8 cellular contexts compared by ENCODE assay signal in the genomic region with DNA sequence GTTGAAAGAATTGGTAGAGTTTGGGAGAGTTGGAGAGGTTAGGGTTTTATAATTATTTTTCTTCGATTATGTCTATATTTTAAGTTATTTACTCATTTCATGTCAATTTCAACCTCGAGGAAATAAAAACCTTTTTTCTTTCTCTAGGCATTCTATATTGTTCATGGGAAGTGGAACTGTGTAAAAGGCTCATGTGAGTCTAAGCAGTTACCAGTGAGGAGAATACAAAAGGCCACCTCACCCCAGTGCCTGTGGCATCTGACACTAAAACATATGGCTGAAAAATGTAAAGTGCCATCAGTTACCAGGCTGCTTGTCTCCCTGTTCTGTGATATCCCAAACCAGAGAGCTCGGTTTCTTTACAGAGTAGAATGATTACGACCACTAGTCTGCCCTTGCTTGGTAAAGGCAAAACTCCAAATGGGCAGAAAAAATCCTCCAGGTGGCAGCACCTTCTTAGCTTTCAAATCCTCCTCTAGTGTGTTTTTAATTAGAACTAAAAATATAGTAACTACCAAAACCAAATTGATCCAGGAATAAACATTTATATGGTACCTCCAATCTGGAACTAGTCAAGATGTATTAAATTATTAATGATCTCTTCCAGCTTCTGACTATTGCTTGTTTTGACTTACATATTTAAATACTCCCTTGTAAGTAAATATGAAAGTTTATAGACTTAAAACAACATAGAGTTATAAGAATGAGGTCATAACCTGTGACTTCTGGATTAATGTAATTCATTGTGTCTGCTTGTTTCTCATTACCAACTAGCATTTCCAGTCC.
DNase-seq lines count a peak whose midpoint lies in the region; TF ChIP-seq lines count a peak whose summit lies in the region.

No MANE protein-coding gene starts in this region.

- TF ChIP-seq CTCF in H9 (conservative IDR thresholded peaks at IDR 0.05) (peak; percentile 90), SK-N-SH (IDR thresholded peaks at IDR 0.05) (peak; percentile 88), epithelial cell of proximal tubule (conservative IDR thresholded peaks at IDR 0.05; ENCODE audit: low read depth, low read length) (peak; percentile 85), neural progenitor cell (IDR thresholded peaks at IDR 0.05) (peak; percentile 92)

- DNase-seq in A172 (ENCODE audit: low spot score) (peak; percentile 62), G401 (ENCODE audit: low spot score) (peak; percentile 59), H9 (peak; percentile 61), NCI-H1092 (lab: John Stamatoyannopoulos, UW) (peak; percentile 69), SK-N-SH (peak; percentile 23), epithelial cell of proximal tubule (ENCODE audit: low read depth) (peak; percentile 47), neural progenitor cell (ENCODE audit: low spot score) (peak; percentile 74)
- DNase-seq in effector CD4-positive, alpha-beta T cell, result no peak

- POLR2A ChIA-PET in SK-N-SH (lab: Yijun Ruan, JAX), result no interaction called here

- H3K4me1 ChIP-seq in H9 (ENCODE audit: insufficient read depth, low read length) (no peaks in the 10 kb centered on the region), SK-N-SH (ENCODE audit: control insufficient read depth in 1 of 2, insufficient read depth in 2 of 2, low read depth in 1 of 2, low read length in 1 of 2) (no peaks in the 10 kb centered on the region), neural progenitor cell (peaks cover 4% of the 10 kb centered on the region)

- H2BK5ac ChIP-seq in H9 (ENCODE audit: insufficient read length, low read length), result no peak overlapping the region

- H3K4me3 Mint-ChIP-seq in H9 (no peak overlapping the region), neural progenitor cell (no peak overlapping the region)

- H3K4me1 Mint-ChIP-seq in H9 (peaks cover 5% of the 10 kb centered on the region in 2 experiments; a peak in 2 of 4 replicates), neural progenitor cell (peaks cover 8% of the 10 kb centered on the region)

- H2BK20ac ChIP-seq in H9 (ENCODE audit: low read depth, low read length, poor library complexity, severe bottlenecking), result no peak overlapping the region

- H3K27ac ChIP-seq in H9 (ENCODE audit: insufficient read length, low read depth, low read length) (no peak overlapping the region), SK-N-SH (ENCODE audit: low read depth in 2 of 2, low read length in 1 of 2) (no peak overlapping the region), neural progenitor cell (no peak overlapping the region)

- no peaks in the 10 kb centered on the region for H4K20me1 ChIP-seq in H9 (ENCODE audit: control insufficient read depth, insufficient read depth, insufficient read length)
- H4K20me1 ChIP-seq in SK-N-SH (ENCODE audit: insufficient read depth), result no peaks in the 10 kb centered on the region
- H4K20me1 ChIP-seq in neural progenitor cell (ENCODE audit: low read depth), result no peaks in the 10 kb centered on the region

- H2BK12ac ChIP-seq in H9 (ENCODE audit: insufficient read length, low read depth, low read length), result no peak overlapping the region

- H3K4me2 ChIP-seq in H9 (ENCODE audit: insufficient read depth, insufficient read length, low read length) (no peak overlapping the region), SK-N-SH (no peak overlapping the region), neural progenitor cell (no peak overlapping the region)

- H3K4me3 ChIP-seq in SK-N-SH (ENCODE audit: low read depth in 2 of 2, low read length in 1 of 2), result no peak overlapping the region; a peak in 1 of 4 replicates
- H3K4me3 ChIP-seq in epithelial cell of proximal tubule (ENCODE audit: low read depth, low read length), result no peak overlapping the region
- H3K4me3 ChIP-seq in neural progenitor cell, result no peak overlapping the region

- no peak overlapping the region for H3K27ac Mint-ChIP-seq in H9
- H3K27ac Mint-ChIP-seq in neural progenitor cell, result no peak overlapping the region

- no peak overlapping the region for H3K56ac ChIP-seq in H9 (ENCODE audit: insufficient read length, low read depth, low read length)

- no peaks in the 10 kb centered on the region for H3K9me3 ChIP-seq in H9 (ENCODE audit: control insufficient read depth, low read depth, low read length)
- no peaks in the 10 kb centered on the region for H3K9me3 ChIP-seq in SK-N-SH
- H3K9me3 ChIP-seq in neural progenitor cell (ENCODE audit: low read depth), result no peaks in the 10 kb centered on the region

- no peak overlapping the region for H2BK120ac ChIP-seq in H9 (ENCODE audit: low read depth, low read length, poor library complexity, severe bottlenecking)

- H3K9me2 ChIP-seq in SK-N-SH, result no peaks in the 10 kb centered on the region

- CTCF ChIA-PET in SK-N-SH (lab: Yijun Ruan, JAX), result interaction anchor here (0.6 to 3.2 kb wide), 18 partner anchors 9 to 603 kb away, joined by 3 to 22 read pairs (median 4); no protein-coding TSS in a partner anchor

- H3K27me3 Mint-ChIP-seq in H9 (ENCODE audit: low read depth) (no peaks in the 10 kb centered on the region), neural progenitor cell (ENCODE audit: insufficient read depth, low read depth) (peaks cover 2% of the 10 kb centered on the region)

- no peak overlapping the region for H4K5ac ChIP-seq in H9 (ENCODE audit: insufficient read length, low read depth, low read length)

- no peaks in the 10 kb centered on the region for H3K79me1 ChIP-seq in H9 (ENCODE audit: insufficient read depth, low read depth, low read length, poor library complexity, severe bottlenecking)

- H3K79me2 ChIP-seq in H9 (ENCODE audit: insufficient read depth, low read length) (no peaks in the 10 kb centered on the region), SK-N-SH (ENCODE audit: insufficient read depth) (no peaks in the 10 kb centered on the region), neural progenitor cell (ENCODE audit: low read depth) (no peaks in the 10 kb centered on the region)

- no peak overlapping the region for H3K4ac ChIP-seq in H9 (ENCODE audit: low read depth, low read length)

- H3K9me3 Mint-ChIP-seq in H9, result no peaks in the 10 kb centered on the region
- no peaks in the 10 kb centered on the region for H3K9me3 Mint-ChIP-seq in neural progenitor cell

- H3K36me3 ChIP-seq in SK-N-SH (replicated peaks in 1 of 2; ENCODE audit: control insufficient read depth in 1 of 2, insufficient read depth in 2 of 2, low read length in 1 of 2), result no peaks in the 10 kb centered on the region
- H3K36me3 ChIP-seq in neural progenitor cell, result no peaks in the 10 kb centered on the region

- no peak overlapping the region for H2BK15ac ChIP-seq in H9 (ENCODE audit: low read depth, low read length)

- TF ChIP-seq RAD21 in SK-N-SH (IDR thresholded peaks at IDR 0.05; ENCODE audit: low read length), result peak; percentile 80

- in situ Hi-C loops in G401 (cut with HindIII; ENCODE audit: low sequenced_read_pairs), result loop anchor here (10.0 kb wide), 1 partner anchor 538 kb away; no protein-coding TSS in a partner anchor

- no peak overlapping the region for H3K14ac ChIP-seq in H9 (ENCODE audit: insufficient read depth, low read length)

- no CpG with 5 or more reads among the region's 4 CpGs for WGBS in H9 (ENCODE audit: extremely low coverage, insufficient read length, low lambda C conversion rate)
- WGBS in SK-N-SH (ENCODE audit: low lambda C conversion rate), result 2% methylated on average over 4 of the region's 4 CpGs

- no peak overlapping the region for H3T11ph ChIP-seq in H9 (ENCODE audit: low read length)

- H3K18ac ChIP-seq in H9 (ENCODE audit: insufficient read length, low read depth, low read length), result no peak overlapping the region

- H2AK5ac ChIP-seq in H9 (ENCODE audit: insufficient read length, low read length), result no peak overlapping the region

- H3K23ac ChIP-seq in H9 (ENCODE audit: insufficient read length, low read depth, low read length), result no peak overlapping the region

- no peak for TF ChIP-seq EP300 in SK-N-SH (IDR thresholded peaks at IDR 0.05; ENCODE audit: borderline replicate concordance in 1 of 2, low read depth in 1 of 2, low read length in 1 of 2)

- H3K36me3 Mint-ChIP-seq in H9 (ENCODE audit: insufficient read depth in 1 of 3, low read depth in 3 of 3), result no peaks in the 10 kb centered on the region
- no peaks in the 10 kb centered on the region for H3K36me3 Mint-ChIP-seq in neural progenitor cell

- no peak overlapping the region for H3K9ac ChIP-seq in H9 (ENCODE audit: extremely low read depth, insufficient read length, low read length)
- no peak overlapping the region for H3K9ac ChIP-seq in SK-N-SH
- no peak overlapping the region for H3K9ac ChIP-seq in neural progenitor cell

- no peaks in the 10 kb centered on the region for H3F3A ChIP-seq in SK-N-SH (replicated peaks; ENCODE audit: insufficient read depth)
- no peaks in the 10 kb centered on the region for H3F3A ChIP-seq in neural progenitor cell (ENCODE audit: low read depth)

- no peaks in the 10 kb centered on the region for H3K23me2 ChIP-seq in H9 (ENCODE audit: insufficient read length, low read depth, low read length, poor library complexity, severe bottlenecking)

- no peak overlapping the region for H4K91ac ChIP-seq in H9 (ENCODE audit: insufficient read length, low read depth, low read length)

- H4K8ac ChIP-seq in H9 (replicated peaks; ENCODE audit: insufficient read length, low read depth, low read length), result no peak overlapping the region

- H2AFZ ChIP-seq in H9 (ENCODE audit: low read length) (no peak overlapping the region), SK-N-SH (ENCODE audit: low read depth) (no peak overlapping the region), neural progenitor cell (replicated peaks) (no peak overlapping the region)

- H3K27me3 ChIP-seq in H9 (ENCODE audit: insufficient read depth, low read length) (no peaks in the 10 kb centered on the region), SK-N-SH (ENCODE audit: insufficient read depth) (peaks cover 40% of the 10 kb centered on the region), neural progenitor cell (no peaks in the 10 kb centered on the region)

TF ChIP-seq in SK-N-SH, 30 proteins besides CTCF, POLR2A, EP300 and RAD21:
- peak; percentile 76 for TF ChIP-seq SMC3 (IDR thresholded peaks at IDR 0.05; ENCODE audit: low read depth, low read length)
- peak; percentile 65 for TF ChIP-seq TCF12 (IDR thresholded peaks at IDR 0.05)
- no peak for TF ChIP-seq RXRA (IDR thresholded peaks at IDR 0.05; ENCODE audit: borderline replicate concordance, low read depth)
